ENCODE assay signal across 18 cellular contexts in the genomic region with DNA sequence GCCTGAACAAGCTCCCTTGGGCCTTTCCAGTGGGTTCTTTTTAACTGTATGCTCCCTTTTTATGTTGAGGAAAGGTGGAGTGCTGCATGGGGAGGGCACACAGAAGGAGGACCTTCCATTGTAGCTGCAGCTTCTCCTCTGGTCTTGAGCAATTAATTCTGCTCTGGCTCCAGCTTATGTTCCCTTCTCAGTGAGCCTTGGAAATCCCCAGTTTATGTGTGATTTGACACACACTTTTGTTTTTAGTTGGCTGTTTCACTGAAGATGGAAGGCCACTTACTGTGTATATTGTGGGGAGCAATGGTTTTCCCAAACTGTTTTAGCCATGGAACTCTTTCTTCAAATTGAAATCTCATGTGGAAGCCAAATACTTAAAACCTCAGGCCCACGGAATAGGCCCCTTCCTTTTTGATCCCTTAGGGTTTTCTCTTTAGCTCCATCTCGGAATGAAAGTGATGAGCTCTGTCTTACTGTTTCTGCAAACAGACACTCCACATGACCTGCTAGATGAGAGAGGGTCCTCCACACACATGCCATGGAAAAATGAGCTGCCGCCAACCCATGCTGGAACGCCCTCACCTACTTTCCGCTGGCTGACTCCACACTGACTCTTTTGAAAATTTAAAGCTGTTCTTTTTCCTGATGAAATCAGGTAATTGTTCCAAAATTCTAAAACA.
DNase-seq lines count a peak whose midpoint lies in the region; ATAC-seq, FAIRE-seq and TF ChIP-seq lines count a peak whose summit lies in the region.
"Had no signal": no experiment of that assay in that cellular context is flagged by ENCODE, and none has a peak within 500 bp of the region (broad histone marks: within the 10 kb centered on the region; RNA-seq: fewer than 3 reads in every experiment).

No MANE protein-coding gene starts in this region.

- ATAC-seq in GM18511 (IDR thresholded peaks at IDR 0.05; ENCODE audit: unreplicated experiment) (peak; percentile 73), GM21529 (IDR thresholded peaks at IDR 0.05; ENCODE audit: unreplicated experiment) (peak; percentile 74), HG03095 (IDR thresholded peaks at IDR 0.05; ENCODE audit: unreplicated experiment) (peak; percentile 84), body of pancreas (no peak)

- peak; percentile 44 for DNase-seq in fibroblast of pulmonary artery (ENCODE audit: low read depth)
- no peak for DNase-seq in body of pancreas
- no peak for DNase-seq in small intestine
- DNase-seq in HK-2 (ENCODE audit: unreplicated experiment), result no peak
- DNase-seq: activated CD4-positive, alpha-beta T cell treated with anti-CD3 and anti-CD28 coated beads, Interleukin-2, amount 50 U/mL, for 1 hour; endodermal cell; HCEC 1CT; islet precursor cell; NCI-H1930; NCI-H446; NK-92 treated with Interleukin-12 subunit alpha and Interleukin-12 subunit beta, amount 100 ng/mL, for 24 hours; posterior cingulate gyrus; stimulated activated CD4-positive, alpha-beta T cell treated with anti-CD3 and anti-CD28 coated beads, Interleukin-4, amount 100 ng/mL, for 24 hours had no signal

- FAIRE-seq in small intestine (lab: Jason Lieb, UNC), result no peak

- WGBS in body of pancreas, 2 donors, result 91 to 94% methylated on average over 5 of the region's 5 CpGs
- WGBS in small intestine, 3 donors, result 86 to 93% (median 92%) methylated on average over 5 of the region's 5 CpGs

- intact Hi-C loops in body of pancreas (cut with DNase I), result no loop called here

- H3K27me3 ChIP-seq in body of pancreas (no peaks in the 10 kb centered on the region), small intestine (ENCODE audit: control insufficient read depth in 2 of 2, insufficient read depth in 2 of 2, low read length in 2 of 2) (peaks cover 0 to 3% of the 10 kb centered on the region in 2 donors)

- H3K4me3 ChIP-seq in fibroblast of pulmonary artery (replicated peaks; ENCODE audit: low read depth, low read length) (no peak overlapping the region), body of pancreas (no peak overlapping the region), small intestine (ENCODE audit: low read depth in 1 of 2, low read length in 2 of 2) (no peak overlapping the region)
- H3K4me3 ChIP-seq: skin epidermis had no signal

- no peaks in the 10 kb centered on the region for H3K36me3 ChIP-seq in body of pancreas (replicated peaks in 1 of 2; ENCODE audit: insufficient read depth in 1 of 2, low read depth in 2 of 2)
- H3K36me3 ChIP-seq in small intestine (ENCODE audit: control insufficient read depth in 2 of 2, insufficient read depth in 2 of 2, low read length in 2 of 2), result no peaks in the 10 kb centered on the region

- no peak overlapping the region for H3K27ac ChIP-seq in body of pancreas
- H3K27ac ChIP-seq in small intestine (ENCODE audit: low read depth in 1 of 2, low read length in 1 of 2), result no peak overlapping the region
- H3K27ac ChIP-seq: RWPE1, skin epidermis had no signal

- H3K9me3 ChIP-seq in body of pancreas (no peaks in the 10 kb centered on the region), small intestine (ENCODE audit: control insufficient read depth, low read depth) (no peaks in the 10 kb centered on the region)

- H3K4me1 ChIP-seq in body of pancreas, result no peaks in the 10 kb centered on the region
- no peaks in the 10 kb centered on the region for H3K4me1 ChIP-seq in small intestine (ENCODE audit: control insufficient read depth in 2 of 2, insufficient read depth in 1 of 2, low read depth in 1 of 2, low read length in 1 of 2)

- TF ChIP-seq POLR2A in body of pancreas (IDR thresholded peaks at IDR 0.05), result no peak

- TF ChIP-seq CTCF in fibroblast of pulmonary artery (IDR thresholded peaks at IDR 0.05; ENCODE audit: low read length, missing control alignments), result no peak
- TF ChIP-seq CTCF in body of pancreas (IDR thresholded peaks at IDR 0.05), result no peak
